In the genomic region with DNA sequence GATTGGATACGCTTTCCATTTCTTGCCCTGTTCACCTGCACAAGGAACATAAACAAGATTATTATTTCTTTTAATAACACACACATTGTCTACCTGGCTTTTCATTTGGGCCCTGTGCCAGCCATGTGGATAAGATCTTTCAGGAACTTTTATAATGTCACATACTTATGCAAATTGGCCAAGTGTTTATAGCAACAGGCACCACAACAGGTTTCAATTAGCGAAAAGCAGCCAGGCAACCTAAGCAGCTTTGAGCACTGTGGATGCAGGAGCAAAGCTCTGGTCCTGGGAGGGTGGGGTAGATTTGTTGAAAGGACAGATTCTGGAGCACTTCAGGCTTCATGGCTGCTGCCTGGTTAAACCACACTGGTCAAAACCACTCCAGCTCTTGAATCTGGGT, we compare ENCODE assay signal across 14 cellular contexts.
DNase-seq lines count a peak whose midpoint lies in the region; ATAC-seq and TF ChIP-seq lines count a peak whose summit lies in the region.
"Had no signal": no experiment of that assay in that cellular context is flagged by ENCODE, and none has a peak within 500 bp of the region (broad histone marks: within the 10 kb centered on the region; RNA-seq: fewer than 3 reads in every experiment).

No MANE protein-coding gene starts in this region.

- peaks cover 46% of the 10 kb centered on the region for H3K4me1 Mint-ChIP-seq in mesothelial cell of epicardium
- H3K4me1 Mint-ChIP-seq: activated naive CD4-positive, alpha-beta T cell treated with anti-CD3 and anti-CD28 coated beads, Interleukin-2, amount 10 ng/mL, durations not matched to agents 7 days and 5 days; brain had no signal

- peak overlapping the region; percentile 85 for H3K27ac Mint-ChIP-seq in mesothelial cell of epicardium
- H3K27ac Mint-ChIP-seq: activated naive CD4-positive, alpha-beta T cell treated with anti-CD3 and anti-CD28 coated beads, Interleukin-2, amount 10 ng/mL, durations not matched to agents 7 days and 5 days had no signal

- no peaks in the 10 kb centered on the region for H3K27me3 ChIP-seq in breast epithelium
- H3K27me3 ChIP-seq: upper lobe of left lung had no signal

- intact Hi-C loops in breast epithelium (cut with DNase I; ENCODE audit: low total_unique reads): no loop called here

- H3K4me3 ChIP-seq in breast epithelium: no peak overlapping the region
- H3K4me3 ChIP-seq: upper lobe of left lung had no signal

- H3K9me3 Mint-ChIP-seq in mesothelial cell of epicardium: peaks cover 5% of the 10 kb centered on the region
- H3K9me3 Mint-ChIP-seq: activated naive CD4-positive, alpha-beta T cell treated with anti-CD3 and anti-CD28 coated beads, Interleukin-2, amount 10 ng/mL, durations not matched to agents 7 days and 5 days had no signal

- H3K36me3 ChIP-seq in breast epithelium: no peaks in the 10 kb centered on the region
- H3K36me3 ChIP-seq: upper lobe of left lung had no signal

- H3K4me1 ChIP-seq in breast epithelium: no peaks in the 10 kb centered on the region
- H3K4me1 ChIP-seq: upper lobe of left lung had no signal

- H3K4me3 Mint-ChIP-seq in mesothelial cell of epicardium: no peak overlapping the region
- H3K4me3 Mint-ChIP-seq: activated naive CD4-positive, alpha-beta T cell treated with anti-CD3 and anti-CD28 coated beads, Interleukin-2, amount 10 ng/mL, durations not matched to agents 7 days and 5 days; brain had no signal

- no peak for ATAC-seq in HG02852 (IDR thresholded peaks at IDR 0.05; ENCODE audit: unreplicated experiment)
- ATAC-seq in HG02642 (IDR thresholded peaks at IDR 0.05; ENCODE audit: poor library complexity, unreplicated experiment): no peak
- ATAC-seq in HG03378 (IDR thresholded peaks at IDR 0.05; ENCODE audit: unreplicated experiment): no peak

- no peaks in the 10 kb centered on the region for H3K9me3 ChIP-seq in breast epithelium
- H3K9me3 ChIP-seq: upper lobe of left lung had no signal

- H3K27me3 Mint-ChIP-seq in mesothelial cell of epicardium (ENCODE audit: low read depth): no peaks in the 10 kb centered on the region

- no peaks in the 10 kb centered on the region for H3K36me3 Mint-ChIP-seq in mesothelial cell of epicardium
- H3K36me3 Mint-ChIP-seq: activated naive CD4-positive, alpha-beta T cell treated with anti-CD3 and anti-CD28 coated beads, Interleukin-2, amount 10 ng/mL, durations not matched to agents 7 days and 5 days; brain had no signal

- no peak for TF ChIP-seq POLR2A in breast epithelium (IDR thresholded peaks at IDR 0.05)

- H3K27ac ChIP-seq in breast epithelium: peak overlapping the region; percentile 82
- H3K27ac ChIP-seq: upper lobe of left lung had no signal

- no peak for TF ChIP-seq CTCF in breast epithelium (IDR thresholded peaks at IDR 0.05)
- no peak for TF ChIP-seq CTCF in mesothelial cell of epicardium (IDR thresholded peaks at IDR 0.05; ENCODE audit: unreplicated experiment)

- DNase-seq in DMS79 (lab: John Stamatoyannopoulos, UW): peak; percentile 88
- DNase-seq in NAMALWA (ENCODE audit: low spot score): peak; percentile 4
- DNase-seq in breast epithelium (ENCODE audit: low spot score in 2 of 2): peak; percentile 55 to 88
- DNase-seq in mesothelial cell of epicardium (ENCODE audit: low spot score in 2 of 2, unreplicated experiment in 2 of 2): peak in 1 of 2 experiments; percentile 48
- DNase-seq in H4 (ENCODE audit: low spot score): no peak
- DNase-seq: activated CD4-positive, CD25-positive, alpha-beta regulatory T cell treated with anti-CD3 and anti-CD28 coated beads, Interleukin-2, amount 50 U/mL, for 72 hours; activated naive CD4-positive, alpha-beta T cell treated with anti-CD3 and anti-CD28 coated beads, Interleukin-2, amount 10 ng/mL, durations not matched to agents 7 days and 5 days; mesenchymal stem cell; T-helper 2 cell; upper lobe of left lung had no signal
